ENCODE assay signal across 8 cellular contexts in the genomic region with DNA sequence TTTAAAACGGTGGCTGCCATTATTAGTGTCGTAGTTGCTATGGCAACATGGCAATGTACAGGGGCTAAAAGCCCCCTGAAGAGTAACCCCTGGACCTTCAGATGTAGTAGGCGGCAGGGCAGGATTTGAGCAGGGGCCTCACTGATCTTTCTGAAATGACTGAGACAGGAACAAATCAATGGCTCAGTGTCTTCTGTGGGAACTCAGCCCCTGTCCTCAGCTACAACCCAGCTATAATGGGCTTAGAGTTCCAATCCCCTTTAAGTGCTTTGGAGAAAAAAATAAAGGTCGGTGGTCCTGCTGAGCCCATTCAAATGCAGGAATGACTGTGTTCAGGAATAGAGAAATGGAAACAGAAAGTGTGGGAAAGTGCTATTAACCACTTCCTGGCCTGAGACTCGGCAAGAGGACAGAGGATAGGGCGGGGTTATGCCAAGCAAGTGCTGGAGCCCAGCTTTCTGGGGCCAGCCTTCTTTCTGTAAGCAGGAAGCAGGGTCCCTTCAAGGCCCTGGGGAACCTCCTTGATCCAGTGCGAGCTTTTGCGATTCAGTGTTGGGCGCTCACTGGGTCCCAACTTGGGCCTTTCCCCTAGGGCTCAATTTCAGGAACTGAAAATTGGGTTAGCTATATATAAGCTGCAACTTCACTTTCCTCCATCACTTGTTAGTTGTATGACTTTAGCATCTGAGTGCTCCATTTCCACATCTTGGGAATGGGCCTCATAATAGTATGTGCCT.
DNase-seq lines count a peak whose midpoint lies in the region; ATAC-seq and TF ChIP-seq lines count a peak whose summit lies in the region.

No MANE protein-coding gene starts in this region.

- H3K4me3 ChIP-seq in NB4 (ENCODE audit: low read depth, low read length), result no peak overlapping the region
- peak overlapping the region; percentile 7 for H3K4me3 ChIP-seq in iPS-18a (ENCODE audit: low read length)

- TF ChIP-seq POLR2A in NB4 (IDR thresholded peaks at IDR 0.05; ENCODE audit: extremely low read depth, insufficient read length), result no peak

- DNase-seq in NB4 (ENCODE audit: low read depth) (peak; percentile 82), NCI-H2227 treated with DMSO at 0.1 percent for 48 hours (lab: John Stamatoyannopoulos, UW) (no peak), DMS 273 (lab: John Stamatoyannopoulos, UW; ENCODE audit: unreplicated experiment) (no peak), GOT3 (lab: John Stamatoyannopoulos, UW) (no peak)
- no peak for DNase-seq in central memory CD4-positive, alpha-beta T cell

- H3K4me1 ChIP-seq in iPS-18a (ENCODE audit: control insufficient read depth, low read depth, low read length), result peaks cover 31% of the 10 kb centered on the region

- no peak overlapping the region for H3K27ac ChIP-seq in iPS-18a (ENCODE audit: low read length)

- H3K9me3 ChIP-seq in iPS-18a (ENCODE audit: control insufficient read depth, low read depth, low read length), result no peaks in the 10 kb centered on the region

- peak overlapping the region; percentile 40 for H3K9ac ChIP-seq in iPS-18a (ENCODE audit: low read length)

- no peak for TF ChIP-seq CTCF in NB4 (IDR thresholded peaks at IDR 0.05; ENCODE audit: low read depth, low read length)

- ATAC-seq in GM18870 (IDR thresholded peaks at IDR 0.05; ENCODE audit: unreplicated experiment), result peak; percentile 78
- peak; percentile 69 for ATAC-seq in HG02623 (IDR thresholded peaks at IDR 0.05; ENCODE audit: unreplicated experiment)

- no peaks in the 10 kb centered on the region for H3K27me3 ChIP-seq in iPS-18a (ENCODE audit: control insufficient read depth, insufficient read depth, low read length)

- H3K36me3 ChIP-seq in iPS-18a (ENCODE audit: control insufficient read depth, low read depth, low read length), result no peaks in the 10 kb centered on the region
